In the genomic region with DNA sequence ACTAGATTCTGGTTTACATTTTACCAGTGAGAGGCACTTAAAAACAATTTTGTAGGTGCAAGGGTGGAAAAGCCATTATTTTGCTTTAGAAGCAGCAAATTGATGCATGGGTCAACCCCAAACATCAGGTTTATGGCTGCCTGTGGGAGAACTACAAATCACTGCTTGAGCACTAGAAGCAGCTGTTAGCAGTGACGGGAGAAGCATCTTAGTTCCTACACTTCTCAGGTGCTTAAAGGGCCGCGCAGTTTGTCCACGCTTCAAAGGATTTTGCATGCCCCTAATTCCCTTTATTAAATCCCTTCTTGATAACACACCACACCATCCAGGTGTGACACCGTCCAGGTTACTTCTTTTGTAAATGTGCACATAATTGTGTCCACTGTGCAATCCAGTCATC, we compare ENCODE assay signal across 18 cellular contexts.
DNase-seq lines count a peak whose midpoint lies in the region; FAIRE-seq and TF ChIP-seq lines count a peak whose summit lies in the region.
"Had no signal": no experiment of that assay in that cellular context is flagged by ENCODE, and none has a peak within 500 bp of the region (broad histone marks: within the 10 kb centered on the region; RNA-seq: fewer than 3 reads in every experiment).

No MANE protein-coding gene starts in this region.

- peak overlapping the region; percentile 28; the same call in 1 of the 2 replicates for H2AFZ ChIP-seq in H1 (ENCODE audit: low read length)

- no peak overlapping the region for H3K4me3 ChIP-seq in H1 (ENCODE audit: extremely low read depth in 1 of 4, insufficient read depth in 2 of 4, low read depth in 3 of 4, low read length in 4 of 4)

- H2BK5ac ChIP-seq in H1 (ENCODE audit: low read depth, low read length), result no peak overlapping the region

- H3K27me3 ChIP-seq in H1 (replicated peaks in 1 of 4; ENCODE audit: control insufficient read depth in 3 of 4, extremely low read depth in 1 of 4, insufficient read depth in 3 of 4, low read length in 3 of 4), result no peaks in the 10 kb centered on the region

- BruUV-seq in MCF 10A (replicated peaks; lab: Mats Ljungman, UMichigan), result no TSS peak

- H3K9ac ChIP-seq in H1 (replicated peaks in 1 of 4; ENCODE audit: extremely low read depth in 1 of 4, low read depth in 3 of 4, low read length in 3 of 4), result no peak overlapping the region

- no peaks in the 10 kb centered on the region for H3K79me2 ChIP-seq in H1 (ENCODE audit: control insufficient read depth in 1 of 2, insufficient read depth in 2 of 2, low read length in 2 of 2)

- H2BK12ac ChIP-seq in H1 (ENCODE audit: low read depth, low read length), result no peak overlapping the region

- H3K18ac ChIP-seq in H1 (ENCODE audit: extremely low read depth, low read length), result no peak overlapping the region

- intact Hi-C loops in MCF 10A (cut with micrococcal nuclease), result no loop called here

- H4K20me1 ChIP-seq in H1 (replicated peaks in 1 of 2; ENCODE audit: control insufficient read depth in 1 of 2, insufficient read depth in 2 of 2, low read length in 2 of 2), result no peaks in the 10 kb centered on the region

- H3K36me3 ChIP-seq in H1 (ENCODE audit: control insufficient read depth in 2 of 4, insufficient read depth in 4 of 4, low read length in 3 of 4), result no peaks in the 10 kb centered on the region

- H4K5ac ChIP-seq in H1 (ENCODE audit: insufficient read length, low read depth, low read length), result no peak overlapping the region

- H3K14ac ChIP-seq in H1 (ENCODE audit: insufficient read length), result no peak overlapping the region

- peaks cover 6 to 7% of the 10 kb centered on the region in 2 experiments; a peak in 2 of 4 replicates for H3K9me3 ChIP-seq in H1 (ENCODE audit: insufficient read depth in 2 of 2, low read depth in 1 of 2, low read length in 1 of 2)

- no peak overlapping the region for H3K27ac Mint-ChIP-seq in MCF 10A (ENCODE audit: low read depth, unreplicated experiment)
- H3K27ac Mint-ChIP-seq: CD4-positive, alpha-beta memory T cell had no signal

- CTCF ChIA-PET in H1 (lab: Charles Lee; ENCODE audit: partially characterized antibody), result interaction anchor here (0.9 to 1.0 kb wide), 2 partner anchors 10 to 112 kb away, joined by 3 read pairs; no protein-coding TSS in a partner anchor
- CTCF ChIA-PET in MCF 10A (lab: Yijun Ruan, JAX), result no interaction called here

- no peak for FAIRE-seq in H1 (lab: Jason Lieb, UNC)
- FAIRE-seq: GM12891 had no signal

- no peak overlapping the region for H2BK15ac ChIP-seq in H1 (ENCODE audit: low read length)

- no peaks in the 10 kb centered on the region for H3K27me3 Mint-ChIP-seq in MCF 10A (ENCODE audit: insufficient read depth, unreplicated experiment)
- H3K27me3 Mint-ChIP-seq: CD4-positive, alpha-beta memory T cell had no signal

- no peaks in the 10 kb centered on the region for H3K36me3 Mint-ChIP-seq in MCF 10A (ENCODE audit: insufficient read depth, unreplicated experiment)
- H3K36me3 Mint-ChIP-seq: CD4-positive, alpha-beta memory T cell had no signal

- TF ChIP-seq POLR2A in H1 (IDR thresholded peaks at IDR 0.05; ENCODE audit: control extremely low read depth in 1 of 2, low read depth in 2 of 2, low read length in 2 of 2), result no peak

- H3K27ac ChIP-seq in H1 (ENCODE audit: low read depth, low read length), result no peak overlapping the region

- WGBS in H1 (ENCODE audit: extremely low coverage in 1 of 2, insufficient coverage in 1 of 2, insufficient read length in 1 of 2, insufficient replicate concordance in 2 of 2, low coverage in 1 of 2, low lambda C conversion rate in 2 of 2, missing lambda C conversion rate in 1 of 2), 2 experiments, result 97% methylated on average over 5 of the region's 5 CpGs; no CpG with 5 or more reads in 1 of the 2 experiments

- no peak overlapping the region for H3K56ac ChIP-seq in H1 (replicated peaks; ENCODE audit: insufficient read length, low read depth, low read length)

- H4K8ac ChIP-seq in H1 (ENCODE audit: extremely low read depth, insufficient read depth, low read length), result no peak overlapping the region

- no peak for TF ChIP-seq RAD21 in H1 (IDR thresholded peaks at IDR 0.05 in 1 of 2, conservative IDR thresholded peaks at IDR 0.05 in 1 of 2; ENCODE audit: low read depth in 2 of 2, low read length in 2 of 2)

- H3K4me1 Mint-ChIP-seq in MCF 10A (ENCODE audit: insufficient read depth, unreplicated experiment), result no peaks in the 10 kb centered on the region
- H3K4me1 Mint-ChIP-seq: CD4-positive, alpha-beta memory T cell had no signal

- TF ChIP-seq EP300 in H1 (IDR thresholded peaks at IDR 0.05; ENCODE audit: borderline replicate concordance in 1 of 2, low read depth in 2 of 2, low read length in 2 of 2), result no peak

- POLR2A ChIA-PET in H1 (lab: Charles Lee; ENCODE audit: partially characterized antibody), result no interaction called here
- POLR2A ChIA-PET in MCF 10A (lab: Yijun Ruan, JAX), result no interaction called here

- H4K91ac ChIP-seq in H1 (replicated peaks; ENCODE audit: insufficient read length, low read length), result no peak overlapping the region

- no peak overlapping the region for H3K23ac ChIP-seq in H1 (ENCODE audit: insufficient read length)

- H2BK20ac ChIP-seq in H1 (ENCODE audit: low read length), result no peak overlapping the region

- peaks cover 0 to 6% (median 0%) of the 10 kb centered on the region in 4 experiments; a peak in 1 of 7 replicates for H3K4me1 ChIP-seq in H1 (replicated peaks in 1 of 4; ENCODE audit: control insufficient read depth in 3 of 4, insufficient read depth in 4 of 4, low read length in 3 of 4)

- no peak overlapping the region for H3K4ac ChIP-seq in H1 (replicated peaks; ENCODE audit: insufficient read length, low read depth, low read length)

- DNase-seq in NCI-H2227 (lab: John Stamatoyannopoulos, UW; ENCODE audit: unreplicated experiment), result peak; percentile 72
- DNase-seq in NCI-H2227 treated with DMSO at 0.1 percent for 48 hours (lab: John Stamatoyannopoulos, UW), result no peak
- DNase-seq in DMS79 (lab: John Stamatoyannopoulos, UW), result peak; percentile 68
- peak; percentile 73 for DNase-seq in DMS79 treated with DMSO at 0.1 percent for 48 hours (lab: John Stamatoyannopoulos, UW)
- no peak for DNase-seq in H1 (ENCODE audit: low read depth in 1 of 2, low spot score in 2 of 2)
- no peak for DNase-seq in SHP77 (lab: John Stamatoyannopoulos, UW)
- DNase-seq in MCF 10A (ENCODE audit: unreplicated experiment), result no peak
- no peak for DNase-seq in activated CD4-positive, alpha-beta T cell treated with anti-CD3 and anti-CD28 coated beads for 1 hour
- DNase-seq: C1 segment of cervical spinal cord; Calu3; CD4-positive, alpha-beta memory T cell; COR-L47; DMS53; GF-D8; GOT3; H7; HCEC 1CT had no signal

- no peak overlapping the region for H3K4me2 ChIP-seq in H1 (ENCODE audit: insufficient read depth in 1 of 2, low read depth in 2 of 2, low read length in 2 of 2)

- H2BK120ac ChIP-seq in H1 (replicated peaks; ENCODE audit: low read depth, low read length), result no peak overlapping the region

- no peak overlapping the region for H2AK5ac ChIP-seq in H1 (ENCODE audit: low read depth, low read length)

- H3K4me3 Mint-ChIP-seq in MCF 10A (ENCODE audit: unreplicated experiment), result no peak overlapping the region
- H3K4me3 Mint-ChIP-seq: CD4-positive, alpha-beta memory T cell had no signal

- peaks cover 15% of the 10 kb centered on the region for H3K9me3 Mint-ChIP-seq in MCF 10A (ENCODE audit: unreplicated experiment)

- no peaks in the 10 kb centered on the region for H3K23me2 ChIP-seq in H1 (ENCODE audit: low read depth, low read length)

- H3K79me1 ChIP-seq in H1 (ENCODE audit: low read depth, low read length), result no peaks in the 10 kb centered on the region

- TF ChIP-seq CTCF in H1 (IDR thresholded peaks at IDR 0.05; ENCODE audit: control extremely low read depth in 1 of 3, insufficient read depth in 1 of 3, low read depth in 1 of 3, low read length in 3 of 3), result no peak
- TF ChIP-seq CTCF in MCF 10A (IDR thresholded peaks at IDR 0.05; ENCODE audit: unreplicated experiment), result no peak

TF ChIP-seq in H1, 55 proteins besides CTCF, POLR2A, EP300 and RAD21:
- no peak for TF ChIP-seq E2F6 (IDR thresholded peaks at IDR 0.05)
- TF ChIP-seq TCF12 (IDR thresholded peaks at IDR 0.05; ENCODE audit: low read depth, low read length), result no peak
- TF ChIP-seq PHF8 (conservative IDR thresholded peaks at IDR 0.05; ENCODE audit: low read depth, low read length), result no peak
- TF ChIP-seq SUZ12 (IDR thresholded peaks at IDR 0.05; ENCODE audit: low read length), result no peak
- no peak for TF ChIP-seq RXRA (IDR thresholded peaks at IDR 0.05; ENCODE audit: insufficient read depth, low read depth, low read length)
- no peak for TF ChIP-seq CBX8 (IDR thresholded peaks at IDR 0.05; ENCODE audit: borderline replicate concordance, low read depth, low read length)
- no peak for TF ChIP-seq GTF2F1 (IDR thresholded peaks at IDR 0.05; ENCODE audit: borderline replicate concordance, low read depth, low read length)
- no peak for TF ChIP-seq NANOG (IDR thresholded peaks at IDR 0.05; ENCODE audit: insufficient read depth, low read depth, low read length, poor library complexity, severe bottlenecking)

Comparison
In these comparisons a context has a peak if more than half of its experiments do, and no peak if none do; other contexts are left out.
1. DNase-seq: peak in NCI-H2227 (single experiment), DMS79 (single experiment) and DMS79 treated with DMSO at 0.1 percent for 48 hours (single experiment); none in NCI-H2227 treated with DMSO at 0.1 percent for 48 hours (single experiment), H1 (0 of 2), SHP77 (0 of 2), MCF 10A (single experiment) and activated CD4-positive, alpha-beta T cell treated with anti-CD3 and anti-CD28 coated beads for 1 hour (single experiment).